ENCODE assay signal across 8 cellular contexts in the genomic region with DNA sequence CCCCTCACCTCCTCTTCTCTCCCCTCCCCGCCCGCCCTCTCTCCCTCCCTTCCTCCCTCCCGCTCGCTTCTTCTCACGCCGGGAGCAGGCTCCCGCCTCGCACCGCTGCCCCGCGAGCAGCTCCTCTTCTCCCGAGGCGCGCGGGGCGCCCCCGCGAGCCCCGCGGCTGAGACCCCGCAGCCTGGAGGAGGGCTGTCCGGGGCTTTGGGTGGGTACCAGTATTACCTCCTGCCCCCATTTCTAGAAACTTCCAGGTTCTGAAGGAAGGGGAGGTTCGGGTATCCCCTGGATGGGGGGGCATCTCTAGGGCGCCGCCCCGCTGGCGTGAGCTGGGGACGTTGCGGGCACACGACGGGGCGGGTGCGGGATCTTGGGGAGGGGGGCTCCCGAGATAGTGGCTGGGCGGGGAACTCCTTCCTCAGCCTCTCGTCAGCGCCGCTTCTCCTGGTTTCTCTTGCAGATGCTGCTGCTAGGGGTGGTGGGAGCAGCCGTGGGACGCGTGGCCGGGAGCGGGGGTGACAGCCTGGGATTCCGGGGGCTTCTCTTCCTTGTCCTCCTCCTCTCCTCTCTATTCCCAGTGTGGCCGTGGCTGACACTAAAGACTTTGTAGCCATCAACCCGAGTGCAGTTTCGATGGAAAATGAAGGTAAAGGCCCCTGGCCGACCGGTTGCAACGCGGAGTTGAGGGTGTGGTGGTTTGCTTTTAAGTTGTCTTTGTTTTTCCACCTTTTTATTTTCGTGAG. TPM values are rescaled to one million over a fixed set of nuclear protein-coding genes. Genes with fewer than 3 reads are reported as not detected.
DNase-seq lines count a peak whose midpoint lies in the region; ATAC-seq, FAIRE-seq and TF ChIP-seq lines count a peak whose summit lies in the region.

No MANE protein-coding gene starts in this region.

- H3K9me3 ChIP-seq in keratinocyte (ENCODE audit: control insufficient read depth, low read depth, low read length): no peaks in the 10 kb centered on the region

- no peaks in the 10 kb centered on the region for H3K27me3 ChIP-seq in bronchial epithelial cell (ENCODE audit: control insufficient read depth, insufficient read depth, low read length)
- no peaks in the 10 kb centered on the region for H3K27me3 ChIP-seq in keratinocyte (ENCODE audit: control insufficient read depth, extremely low read depth, insufficient read depth, low read length)

- no peaks in the 10 kb centered on the region for H3K36me3 ChIP-seq in bronchial epithelial cell (ENCODE audit: control insufficient read depth, insufficient read depth, low read length)
- H3K36me3 ChIP-seq in keratinocyte (ENCODE audit: control insufficient read depth in 2 of 2, extremely low read depth in 1 of 2, insufficient read depth in 2 of 2, low read length in 2 of 2): no peaks in the 10 kb centered on the region

- dilution Hi-C loops in keratinocyte (cut with MboI; ENCODE audit: extremely low pct_ligation_motif_present, low sequenced_read_pairs): no loop called here

- H3K4me2 ChIP-seq in keratinocyte (ENCODE audit: control insufficient read depth, extremely low read depth, insufficient read depth, low read depth, low read length): peak overlapping the region; percentile 77

- H3K79me2 ChIP-seq in keratinocyte (ENCODE audit: control insufficient read depth, insufficient read depth, low read length): peaks cover 55% of the 10 kb centered on the region

- peak overlapping the region; percentile 97 for H3K9ac ChIP-seq in keratinocyte (ENCODE audit: control insufficient read depth, extremely low read depth, insufficient read depth, low read length)

- DNase-seq in C1 segment of cervical spinal cord (lab: John Stamatoyannopoulos, UW): peak in 12 of 14 donors; percentile 37 to 82 (median 76)
- DNase-seq in T-helper 2 cell treated with Interferon-gamma antibody and Interleukin-4, amounts not matched to agents 5 μg/mL and 100 μg/mL, for 36 hours (ENCODE audit: low spot score): peak; percentile 31
- no peak for DNase-seq in bronchial epithelial cell (ENCODE audit: low read depth)
- DNase-seq in keratinocyte (ENCODE audit: low read depth, low spot score): no peak
- peak in 2 of 3 donors; percentile 5 to 25 for DNase-seq in stimulated activated CD4-positive, alpha-beta T cell treated with anti-CD3 and anti-CD28 coated beads, Interleukin-12 subunit alpha, Interleukin-12 subunit beta, amount 100 ng/mL, for 48 hours (ENCODE audit: low read depth in 2 of 3, low spot score in 1 of 3)
- DNase-seq in GOT3 (lab: John Stamatoyannopoulos, UW): no peak

- H3K36me3 Mint-ChIP-seq in T-helper 2 cell treated with Interferon-gamma antibody and Interleukin-4, amounts not matched to agents 5 μg/mL and 100 μg/mL, for 36 hours (ENCODE audit: low read depth): peaks cover 7% of the 10 kb centered on the region

- H2AFZ ChIP-seq in keratinocyte (ENCODE audit: control insufficient read depth, low read length): peak overlapping the region; percentile 7

- no peak for FAIRE-seq in bronchial epithelial cell (lab: Jason Lieb, UNC)
- no peak for FAIRE-seq in keratinocyte (lab: Jason Lieb, UNC)

- ATAC-seq in GM19328 (IDR thresholded peaks at IDR 0.05; ENCODE audit: unreplicated experiment) (peak; percentile 6), HG03521 (IDR thresholded peaks at IDR 0.05; ENCODE audit: unreplicated experiment) (peak; percentile 21)

- H3K4me3 ChIP-seq in bronchial epithelial cell (ENCODE audit: low read depth, low read length) (peak overlapping the region; percentile 79), keratinocyte (ENCODE audit: control insufficient read depth in 2 of 3, extremely low read depth in 1 of 3, insufficient read depth in 2 of 3, low read depth in 1 of 3, low read length in 3 of 3) (peak overlapping the region; percentile 82 to 88 (median 85))

- peaks cover 14% of the 10 kb centered on the region for H3K4me1 ChIP-seq in keratinocyte (ENCODE audit: control insufficient read depth, extremely low read depth, insufficient read depth, low read length)

- H3K4me1 Mint-ChIP-seq in T-helper 2 cell treated with Interferon-gamma antibody and Interleukin-4, amounts not matched to agents 5 μg/mL and 100 μg/mL, for 36 hours (ENCODE audit: low read depth): peaks cover 41% of the 10 kb centered on the region

- peak overlapping the region; percentile 55 for H3K27ac ChIP-seq in keratinocyte (ENCODE audit: control insufficient read depth, insufficient read depth, low read length)

- H3K4me3 Mint-ChIP-seq in T-helper 2 cell treated with Interferon-gamma antibody and Interleukin-4, amounts not matched to agents 5 μg/mL and 100 μg/mL, for 36 hours: peak overlapping the region; percentile 93

- peak overlapping the region; percentile 88 for H3K27ac Mint-ChIP-seq in T-helper 2 cell treated with Interferon-gamma antibody and Interleukin-4, amounts not matched to agents 5 μg/mL and 100 μg/mL, for 36 hours

- TF ChIP-seq CTCF in bronchial epithelial cell (IDR thresholded peaks at IDR 0.05; ENCODE audit: insufficient read depth, low read length, severe bottlenecking): no peak
- TF ChIP-seq CTCF in keratinocyte (optimal IDR thresholded peaks at IDR 0.05 in 1 of 3, IDR thresholded peaks at IDR 0.05 in 1 of 3, conservative IDR thresholded peaks at IDR 0.05 in 1 of 3; ENCODE audit: extremely low read depth in 1 of 3, insufficient read depth in 2 of 3, low read length in 3 of 3): peak in 1 of 3 experiments; percentile 10

- no peaks in the 10 kb centered on the region for H3K9me1 ChIP-seq in keratinocyte (ENCODE audit: control insufficient read depth, extremely low read depth, insufficient read depth, low read length)

- H3K27me3 Mint-ChIP-seq in T-helper 2 cell treated with Interferon-gamma antibody and Interleukin-4, amounts not matched to agents 5 μg/mL and 100 μg/mL, for 36 hours (ENCODE audit: low read depth): no peaks in the 10 kb centered on the region

- no peaks in the 10 kb centered on the region for H3K9me3 Mint-ChIP-seq in T-helper 2 cell treated with Interferon-gamma antibody and Interleukin-4, amounts not matched to agents 5 μg/mL and 100 μg/mL, for 36 hours

- no peaks in the 10 kb centered on the region for H4K20me1 ChIP-seq in keratinocyte (ENCODE audit: control insufficient read depth, extremely low read depth, insufficient read depth, low read length)

RNA-seq across cellular contexts. Expression of a gene that starts 0.4 kb away (rescaled TPM):
- total RNA-seq in bronchial epithelial cell: 96.9 and 149 TPM in 2 replicates
- 91.3 to 141 TPM (median 112 TPM) in 3 replicates for polyA plus RNA-seq in keratinocyte
- 221 TPM for polyA plus RNA-seq in keratinocyte (2011; ENCODE audit: low read depth)
- 52.1 and 106 TPM in 2 replicates for polyA plus RNA-seq in keratinocyte (2011; cell fraction: cytosol; rRNA removed)
- 149 and 200 TPM in 2 replicates for polyA plus RNA-seq in keratinocyte (2011; cell fraction: nucleus; rRNA removed)
- polyA plus RNA-seq in keratinocyte (2012; ENCODE audit: low replicate concordance): 64.0 and 75.1 TPM in 2 replicates
- 32.8 to 260 TPM (median 161 TPM) in 3 replicates for polyA minus RNA-seq in keratinocyte
- 85.2 TPM for polyA minus RNA-seq in keratinocyte (2011; cell fraction: cytosol; rRNA and poly(A)+ RNA removed)
- polyA minus RNA-seq in keratinocyte (2011; cell fraction: nucleus; rRNA and poly(A)+ RNA removed): 143 and 252 TPM in 2 replicates

Comparison
In these comparisons a context has a peak if more than half of its experiments do, and no peak if none do; other contexts are left out.
1. DNase-seq: peak in C1 segment of cervical spinal cord (12 of 14), T-helper 2 cell treated with Interferon-gamma antibody and Interleukin-4, amounts not matched to agents 5 μg/mL and 100 μg/mL, for 36 hours (single experiment) and stimulated activated CD4-positive, alpha-beta T cell treated with anti-CD3 and anti-CD28 coated beads, Interleukin-12 subunit alpha, Interleukin-12 subunit beta, amount 100 ng/mL, for 48 hours (2 of 3); none in bronchial epithelial cell (single experiment), keratinocyte (single experiment) and GOT3 (single experiment).